Comparison of ENCODE assay signal across 21 cellular contexts in genomic region chr17:34624767-34625389, GRCh38. TPM values are rescaled to one million over a fixed set of nuclear protein-coding genes. Genes with fewer than 3 reads are reported as not detected.
"Had no signal": no experiment of that assay in that cellular context is flagged by ENCODE, and none has a peak within 500 bp of the region (broad histone marks: within the 10 kb centered on the region; RNA-seq: fewer than 3 reads in every experiment).

No MANE protein-coding gene starts in this region.

- H3K4me3 Mint-ChIP-seq: activated CD4-positive, alpha-beta memory T cell treated with anti-CD3 and anti-CD28 coated beads for 36 hours; immature natural killer cell; natural killer cell treated with Interleukin-12 subunit alpha and Interleukin-12 subunit beta and Interleukin-15 and Interleukin-18, amount 100 ng/mL, for 72 hours; stimulated activated naive CD8-positive, alpha-beta T cell treated with anti-CD3 and anti-CD28 coated beads, Interleukin-15, Interleukin-2, amounts not matched to agents 100 ng/mL and 50 ng/mL, for 24 hours had no signal

- ATAC-seq: left cardiac atrium; natural killer cell treated with Interleukin-12 subunit alpha and Interleukin-12 subunit beta and Interleukin-15 and Interleukin-18, amount 100 ng/mL, for 72 hours; pancreas had no signal

- H3K27ac ChIP-seq: brain microvascular endothelial cell, pancreas had no signal

- H3K4me1 ChIP-seq: pancreas had no signal

- H3K36me3 Mint-ChIP-seq: activated CD4-positive, alpha-beta memory T cell treated with anti-CD3 and anti-CD28 coated beads for 36 hours; activated naive CD8-positive, alpha-beta T cell; immature natural killer cell; natural killer cell treated with Interleukin-12 subunit alpha and Interleukin-12 subunit beta and Interleukin-15 and Interleukin-18, amount 100 ng/mL, for 72 hours had no signal

- H3K4me3 ChIP-seq: pancreas had no signal

- DNase-seq: activated CD4-positive, alpha-beta memory T cell treated with anti-CD3 and anti-CD28 coated beads for 36 hours; activated CD4-positive, CD25-positive, alpha-beta regulatory T cell treated with anti-CD3 and anti-CD28 coated beads, Interleukin-2, amount 50 U/mL, for 72 hours; activated gamma-delta T cell; activated T-cell treated with anti-CD3 and anti-CD28 coated beads, Interleukin-2, amount 50 U/mL, for 48 hours; amygdala; brain microvascular endothelial cell; cerebellar nuclear complex; dermis blood vessel endothelial cell; erythroblast; hippocampal formation; immature natural killer cell; left cardiac atrium; mammary epithelial cell; pancreas; stimulated activated CD4-positive, alpha-beta T cell treated with anti-CD3 and anti-CD28 coated beads, Interleukin-15, amount 100 ng/mL, for 24 hours; stimulated activated CD4-positive, alpha-beta T cell treated with anti-CD3 and anti-CD28 coated beads, Interleukin-4, amount 100 ng/mL, for 24 hours had no signal

- H3K27ac Mint-ChIP-seq: activated CD4-positive, alpha-beta memory T cell treated with anti-CD3 and anti-CD28 coated beads for 36 hours; activated naive CD8-positive, alpha-beta T cell; immature natural killer cell; natural killer cell treated with Interleukin-12 subunit alpha and Interleukin-12 subunit beta and Interleukin-15 and Interleukin-18, amount 100 ng/mL, for 72 hours; stimulated activated naive CD8-positive, alpha-beta T cell treated with anti-CD3 and anti-CD28 coated beads, Interleukin-15, Interleukin-2, amounts not matched to agents 100 ng/mL and 50 ng/mL, for 24 hours had no signal

- H3K9me3 Mint-ChIP-seq: activated CD4-positive, alpha-beta memory T cell treated with anti-CD3 and anti-CD28 coated beads for 36 hours; immature natural killer cell; natural killer cell treated with Interleukin-12 subunit alpha and Interleukin-12 subunit beta and Interleukin-15 and Interleukin-18, amount 100 ng/mL, for 72 hours; stimulated activated naive CD8-positive, alpha-beta T cell treated with anti-CD3 and anti-CD28 coated beads, Interleukin-15, Interleukin-2, amounts not matched to agents 100 ng/mL and 50 ng/mL, for 24 hours had no signal

- H3K9me3 ChIP-seq: pancreas had no signal

- H3K36me3 ChIP-seq: brain microvascular endothelial cell, pancreas had no signal

- H3K4me1 Mint-ChIP-seq: immature natural killer cell had no signal

RNA-seq across cellular contexts. Expression of gene TMEM132E, which starts 45.5 kb away (rescaled TPM):
- total RNA-seq: activated CD4-positive, alpha-beta memory T cell treated with anti-CD3 and anti-CD28 coated beads for 36 hours; dermis blood vessel endothelial cell; mammary epithelial cell; natural killer cell treated with Interleukin-12 subunit alpha and Interleukin-12 subunit beta and Interleukin-15 and Interleukin-18, amount 100 ng/mL, for 72 hours; renal cortical epithelial cell; T-helper 2 cell treated with Interferon-gamma antibody and Interleukin-4, amounts not matched to agents 100 ng/mL and 5 ng/mL, for 36 hours had no signal
- polyA plus RNA-seq: mammary epithelial cell had no signal
